ENCODE assay signal across 1 cellular context in genomic region chr1:167635941-167636340, GRCh38.
TF ChIP-seq lines count a peak whose summit lies in the region.

No MANE protein-coding gene starts in this region.

TF ChIP-seq in K562, 482 proteins besides CTCF, POLR2A, EP300 and RAD21:
- TF ChIP-seq POLR2AphosphoS5 (IDR thresholded peaks at IDR 0.05; ENCODE audit: control insufficient read depth, insufficient read depth, low read depth, low read length) = peak; percentile 44; the same call in 1 of the 2 replicates
- TF ChIP-seq ZNF41 (CRISPR knock-in tag; conservative IDR thresholded peaks at IDR 0.05) = no peak
